In genomic region chr12:77640356-77640755, GRCh38 we compare ENCODE assay signal across 29 cellular contexts.
"Had no signal": no experiment of that assay in that cellular context is flagged by ENCODE, and none has a peak within 500 bp of the region (broad histone marks: within the 10 kb centered on the region; RNA-seq: fewer than 3 reads in every experiment).

No MANE protein-coding gene starts in this region.

- H3K36me3 Mint-ChIP-seq: naive thymus-derived CD8-positive, alpha-beta T cell; stimulated activated naive B cell treated with anti-CD40 and anti-IgM and Interleukin-4, amounts not matched to agents 10 μg/mL and 1 μg/mL and 100 μg/mL, for 72 hours had no signal

- H3K4me3 Mint-ChIP-seq: naive thymus-derived CD8-positive, alpha-beta T cell; nephron; neural crest cell; stimulated activated naive B cell treated with anti-CD40 and anti-IgM and Interleukin-4, amounts not matched to agents 10 μg/mL and 1 μg/mL and 100 μg/mL, for 72 hours had no signal

- H3K4me1 Mint-ChIP-seq: naive thymus-derived CD8-positive, alpha-beta T cell; nephron; stimulated activated naive B cell treated with anti-CD40 and anti-IgM and Interleukin-4, amounts not matched to agents 10 μg/mL and 1 μg/mL and 100 μg/mL, for 72 hours had no signal

- H3K79me2 ChIP-seq: parathyroid adenoma had no signal

- H3K27me3 Mint-ChIP-seq: naive thymus-derived CD8-positive, alpha-beta T cell; progenitor cell of endocrine pancreas; stimulated activated naive B cell treated with anti-CD40 and anti-IgM and Interleukin-4, amounts not matched to agents 10 μg/mL and 1 μg/mL and 100 μg/mL, for 72 hours had no signal

- ATAC-seq: left colon; left lung; lower lobe of right lung; naive thymus-derived CD8-positive, alpha-beta T cell; sciatic nerve; stimulated activated naive B cell treated with anti-CD40 and anti-IgM and Interleukin-4, amounts not matched to agents 10 μg/mL and 1 μg/mL and 100 μg/mL, for 72 hours; stimulated activated naive CD8-positive, alpha-beta T cell treated with anti-CD3 and anti-CD28 coated beads, Interleukin-15, Interleukin-2, amounts not matched to agents 100 U/mL and 50 U/mL, for 24 hours had no signal

- H3K4me3 ChIP-seq: left lung, lower lobe of right lung, right atrium auricular region, skin epidermis, stomach, testis, thyroid gland, transverse colon, upper lobe of left lung had no signal

- FAIRE-seq: keratinocyte, urothelium cell line had no signal

- H3K27ac ChIP-seq: left lung, lower lobe of right lung, neutrophil, parathyroid adenoma, right atrium auricular region, skin epidermis, stomach, testis, thyroid gland, transverse colon, upper lobe of left lung had no signal

- H2AFZ ChIP-seq: parathyroid adenoma had no signal

- H3K4me1 ChIP-seq: left lung, lower lobe of right lung, parathyroid adenoma, right atrium auricular region, stomach, testis, thyroid gland, transverse colon, upper lobe of left lung had no signal

- H3K27me3 ChIP-seq: left lung, neutrophil, stomach, testis, thyroid gland, transverse colon, upper lobe of left lung had no signal

- H3K36me3 ChIP-seq: left lung, lower lobe of right lung, neutrophil, right atrium auricular region, stomach, thyroid gland, transverse colon, upper lobe of left lung had no signal

- H3K9ac ChIP-seq: parathyroid adenoma had no signal

- H3K9me3 Mint-ChIP-seq: nephron, neural crest cell had no signal

- H3K27ac Mint-ChIP-seq: naive thymus-derived CD8-positive, alpha-beta T cell; nephron; progenitor cell of endocrine pancreas; stimulated activated naive B cell treated with anti-CD40 and anti-IgM and Interleukin-4, amounts not matched to agents 10 μg/mL and 1 μg/mL and 100 μg/mL, for 72 hours had no signal

- H3K9me3 ChIP-seq: left lung, lower lobe of right lung, neutrophil, right atrium auricular region, stomach, testis, thyroid gland, transverse colon, upper lobe of left lung had no signal

- DNase-seq: hippocampal formation; left colon; left lung; lower lobe of right lung; mammary epithelial cell; mesenchymal stem cell; naive thymus-derived CD8-positive, alpha-beta T cell; occipital lobe; stimulated activated CD4-positive, alpha-beta T cell treated with anti-CD3 and anti-CD28 coated beads, Interleukin-12 subunit alpha, Interleukin-12 subunit beta, amount 100 ng/mL, for 4 hours; stimulated activated CD4-positive, alpha-beta T cell treated with anti-CD3 and anti-CD28 coated beads, Interleukin-15, amount 100 ng/mL, for 24 hours; stimulated activated CD4-positive, alpha-beta T cell treated with anti-CD3 and anti-CD28 coated beads, Interleukin-2, amount 100 ng/mL, for 24 hours; stimulated activated CD4-positive, alpha-beta T cell treated with anti-CD3 and anti-CD28 coated beads, Interleukin-4, amount 100 ng/mL, for 1 hour; stimulated activated naive B cell treated with anti-CD40 and anti-IgM and Interleukin-4, amounts not matched to agents 10 μg/mL and 1 μg/mL and 100 μg/mL, for 72 hours; stimulated activated naive CD8-positive, alpha-beta T cell treated with anti-CD3 and anti-CD28 coated beads, Interleukin-15, Interleukin-2, amounts not matched to agents 100 U/mL and 50 U/mL, for 24 hours; stomach; testis; thyroid gland; transverse colon; upper lobe of left lung had no signal
